ENCODE assay signal across 27 cellular contexts in genomic region chr16:88752386-88753002, GRCh38.
"Had no signal": no experiment of that assay in that cellular context is flagged by ENCODE, and none has a peak within 500 bp of the region (broad histone marks: within the 10 kb centered on the region; RNA-seq: fewer than 3 reads in every experiment).

No MANE protein-coding gene starts in this region.

- H3K27ac Mint-ChIP-seq: activated CD8-positive, alpha-beta T cell treated with anti-CD3 and anti-CD28 coated beads for 36 hours; activated naive CD4-positive, alpha-beta T cell treated with anti-CD3 and anti-CD28 coated beads, Interleukin-2, amount 10 ng/mL, durations not matched to agents 7 days and 5 days; activated naive CD8-positive, alpha-beta T cell treated with anti-CD3 and anti-CD28 coated beads for 36 hours; activated T-helper 1 cell treated with anti-CD3 and anti-CD28 coated beads, Interleukin-12 subunit alpha, Interleukin-12 subunit beta, Interleukin-2, Interleukin-4 antibody, amounts not matched to agents 30 ng/mL and 10 ng/mL and 1 ng/mL, durations not matched to agents 14 hours and 24 hours and 36 hours had no signal

- H3K4me1 ChIP-seq: Peyer's patch had no signal

- H3K27ac ChIP-seq: brain microvascular endothelial cell, Peyer's patch, SK-N-MC, WERI-Rb-1 had no signal

- H3K36me3 ChIP-seq: Peyer's patch, WERI-Rb-1 had no signal

- H3K9me3 Mint-ChIP-seq: activated CD8-positive, alpha-beta T cell treated with anti-CD3 and anti-CD28 coated beads for 36 hours; activated naive CD4-positive, alpha-beta T cell treated with anti-CD3 and anti-CD28 coated beads, Interleukin-2, amount 10 ng/mL, durations not matched to agents 7 days and 5 days; activated naive CD8-positive, alpha-beta T cell treated with anti-CD3 and anti-CD28 coated beads for 36 hours; activated T-helper 1 cell treated with anti-CD3 and anti-CD28 coated beads, Interleukin-12 subunit alpha, Interleukin-12 subunit beta, Interleukin-2, Interleukin-4 antibody, amounts not matched to agents 30 ng/mL and 10 ng/mL and 1 ng/mL, durations not matched to agents 14 hours and 24 hours and 36 hours had no signal

- H3K27me3 Mint-ChIP-seq: activated CD8-positive, alpha-beta T cell treated with anti-CD3 and anti-CD28 coated beads for 36 hours; activated naive CD4-positive, alpha-beta T cell treated with anti-CD3 and anti-CD28 coated beads, Interleukin-2, amount 10 ng/mL, durations not matched to agents 7 days and 5 days; activated naive CD8-positive, alpha-beta T cell treated with anti-CD3 and anti-CD28 coated beads for 36 hours had no signal

- DNase-seq: activated CD4-positive, alpha-beta T cell treated with anti-CD3 and anti-CD28 coated beads for 1 hour; activated CD4-positive, alpha-beta T cell treated with anti-CD3 and anti-CD28 coated beads for 48 hours; activated CD4-positive, alpha-beta T cell treated with anti-CD3 and anti-CD28 coated beads, Interleukin-2, amount 50 U/mL, for 4 hours; activated CD4-positive, CD25-positive, alpha-beta regulatory T cell; activated CD8-positive, alpha-beta T cell treated with anti-CD3 and anti-CD28 coated beads for 36 hours; activated gamma-delta T cell treated with Interleukin-2 at 50 U/mL for 16 hours; activated naive CD4-positive, alpha-beta T cell treated with anti-CD3 and anti-CD28 coated beads, Interleukin-2, amount 10 ng/mL, durations not matched to agents 7 days and 5 days; activated naive CD8-positive, alpha-beta T cell treated with anti-CD3 and anti-CD28 coated beads for 36 hours; activated T-cell treated with anti-CD3 and anti-CD28 coated beads, Interleukin-2, amount 50 U/mL, for 1 hour; amniotic stem cell; aorta; brain microvascular endothelial cell; central memory CD4-positive, alpha-beta T cell; Karpas-422; NCI-H1105; NCI-H1417 treated with DMSO at 0.1 percent for 48 hours; NCI-H187 treated with DMSO at 0.1 percent for 48 hours; NCI-H345; NCI-H524 treated with DMSO at 0.1 percent for 48 hours; PC-3; Peyer's patch; Right ventricle myocardium superior; RPMI8226; T1000; WERI-Rb-1 had no signal

- H3K4me3 ChIP-seq: Peyer's patch, SK-N-MC had no signal

- H3K9me3 ChIP-seq: Peyer's patch had no signal

- H3K36me3 Mint-ChIP-seq: activated naive CD8-positive, alpha-beta T cell treated with anti-CD3 and anti-CD28 coated beads for 36 hours had no signal

- H3K27me3 ChIP-seq: brain microvascular endothelial cell, Peyer's patch had no signal

- H3K4me1 Mint-ChIP-seq: activated naive CD8-positive, alpha-beta T cell treated with anti-CD3 and anti-CD28 coated beads for 36 hours had no signal

- ATAC-seq: activated CD8-positive, alpha-beta T cell treated with anti-CD3 and anti-CD28 coated beads for 36 hours; PC-3 had no signal

- H3K4me3 Mint-ChIP-seq: activated CD8-positive, alpha-beta T cell treated with anti-CD3 and anti-CD28 coated beads for 36 hours; activated naive CD4-positive, alpha-beta T cell treated with anti-CD3 and anti-CD28 coated beads, Interleukin-2, amount 10 ng/mL, durations not matched to agents 7 days and 5 days; activated naive CD8-positive, alpha-beta T cell treated with anti-CD3 and anti-CD28 coated beads for 36 hours; activated T-helper 1 cell treated with anti-CD3 and anti-CD28 coated beads, Interleukin-12 subunit alpha, Interleukin-12 subunit beta, Interleukin-2, Interleukin-4 antibody, amounts not matched to agents 30 ng/mL and 10 ng/mL and 1 ng/mL, durations not matched to agents 14 hours and 24 hours and 36 hours had no signal
